13 cellular contexts compared by ENCODE assay signal in genomic region chr3:58487140-58487886, GRCh38. TPM values are rescaled to one million over a fixed set of nuclear protein-coding genes. Genes with fewer than 3 reads are reported as not detected.
DNase-seq lines count a peak whose midpoint lies in the region; ATAC-seq, FAIRE-seq and TF ChIP-seq lines count a peak whose summit lies in the region.
"Had no signal": no experiment of that assay in that cellular context is flagged by ENCODE, and none has a peak within 500 bp of the region (broad histone marks: within the 10 kb centered on the region; RNA-seq: fewer than 3 reads in every experiment).

No MANE protein-coding gene starts in this region.

- ATAC-seq in Right ventricle myocardium inferior (no peak), HG02588 (IDR thresholded peaks at IDR 0.05; ENCODE audit: unreplicated experiment) (no peak), HG03342 (IDR thresholded peaks at IDR 0.05; ENCODE audit: unreplicated experiment) (no peak)

- no peak for TF ChIP-seq CTCF in left ventricle myocardium inferior (IDR thresholded peaks at IDR 0.05; ENCODE audit: borderline replicate concordance)
- TF ChIP-seq CTCF in astrocyte of the spinal cord (IDR thresholded peaks at IDR 0.05; ENCODE audit: low read depth, low read length), result no peak
- TF ChIP-seq CTCF in kidney (IDR thresholded peaks at IDR 0.05; ENCODE audit: borderline replicate concordance, extremely low read depth, insufficient read depth), result no peak

- intact Hi-C loops in left ventricle myocardium inferior (cut with micrococcal nuclease), result no loop called here
- intact Hi-C loops in Right ventricle myocardium inferior (cut with DNase I), result no loop called here
- intact Hi-C loops in kidney (cut with DNase I), result no loop called here

- H3K27me3 ChIP-seq in left ventricle myocardium inferior (ENCODE audit: low read depth), result no peaks in the 10 kb centered on the region

- H3K9ac ChIP-seq in kidney (ENCODE audit: low read length in 2 of 2), result no peak overlapping the region
- H3K9ac ChIP-seq: BLaER1, KMS-11 had no signal

- DNase-seq in left ventricle myocardium inferior (peak; percentile 27), Right ventricle myocardium inferior (ENCODE audit: missing footprints) (no peak), astrocyte of the spinal cord (ENCODE audit: low read depth, low spot score) (peak; percentile 56), kidney (peak; percentile 68), NCI-H146 (lab: John Stamatoyannopoulos, UW) (no peak), G401 (ENCODE audit: low spot score) (no peak)
- DNase-seq: activated CD8-positive, alpha-beta memory T cell treated with anti-CD3 and anti-CD28 coated beads, Interleukin-2, amount 50 U/mL, for 4 hours had no signal

- FAIRE-seq in kidney (lab: Jason Lieb, UNC), result no peak
- FAIRE-seq: GM18507 had no signal

- H3K4me3 ChIP-seq in left ventricle myocardium inferior, result no peak overlapping the region
- no peak overlapping the region for H3K4me3 ChIP-seq in astrocyte of the spinal cord (ENCODE audit: low read depth, low read length)
- no peak overlapping the region for H3K4me3 ChIP-seq in kidney (ENCODE audit: low read length in 2 of 2)
- H3K4me3 ChIP-seq: BLaER1 had no signal

- in situ Hi-C loops in astrocyte of the spinal cord (cut with HindIII; ENCODE audit: low sequenced_read_pairs) (no loop called here), G401 (cut with HindIII; ENCODE audit: low sequenced_read_pairs) (no loop called here)

- no peaks in the 10 kb centered on the region for H3K9me3 ChIP-seq in left ventricle myocardium inferior (replicated peaks)
- H3K9me3 ChIP-seq in kidney (ENCODE audit: control insufficient read depth in 1 of 2, low read length in 2 of 2), result no peaks in the 10 kb centered on the region
- H3K9me3 ChIP-seq: BLaER1 had no signal

- H3K36me3 ChIP-seq in left ventricle myocardium inferior, result no peaks in the 10 kb centered on the region
- H3K36me3 ChIP-seq in kidney (ENCODE audit: control insufficient read depth in 1 of 2, insufficient read depth in 2 of 2, low read length in 2 of 2), result no peaks in the 10 kb centered on the region
- H3K36me3 ChIP-seq: BLaER1 had no signal

- H3K27ac ChIP-seq in left ventricle myocardium inferior (replicated peaks) (no peak overlapping the region), kidney (ENCODE audit: low read depth in 2 of 2, low read length in 2 of 2) (no peak overlapping the region)
- H3K27ac ChIP-seq: BLaER1, epithelial cell of prostate, KMS-11 had no signal

- H3K4me1 ChIP-seq in left ventricle myocardium inferior (peaks cover 51% of the 10 kb centered on the region), kidney (ENCODE audit: control insufficient read depth in 1 of 2, insufficient read depth in 1 of 2, low read depth in 1 of 2, low read length in 2 of 2) (peaks cover 0 to 5% of the 10 kb centered on the region in 2 donors)

RNA-seq across cellular contexts. Expression of gene KCTD6, which starts 4.6 kb away (rescaled TPM):
- total RNA-seq in left ventricle myocardium inferior (6.2 TPM), Right ventricle myocardium inferior (11.3 TPM), kidney (19.0 TPM)
- polyA plus RNA-seq in kidney (ENCODE audit: insufficient read depth, low read depth, low replicate concordance), result 24.5 TPM
- 15.1 and 17.5 TPM in 2 replicates for total RNA-seq in G401 (2014; rRNA removed; shearing (Covaris generic))

RNA-seq across cellular contexts. Expression of gene ACOX2, which starts 49.7 kb away (rescaled TPM):
- 37.2 TPM for total RNA-seq in left ventricle myocardium inferior
- 33.4 TPM for total RNA-seq in Right ventricle myocardium inferior
- 18.6 TPM for total RNA-seq in kidney
- polyA plus RNA-seq in kidney (ENCODE audit: insufficient read depth, low read depth, low replicate concordance), result 85.5 TPM
- 16.1 and 25.4 TPM in 2 replicates for total RNA-seq in G401 (2014; rRNA removed; shearing (Covaris generic))

RNA-seq across cellular contexts. Expression of gene PDHB, which starts 53.7 kb away (rescaled TPM):
- total RNA-seq in left ventricle myocardium inferior (195 TPM), Right ventricle myocardium inferior (206 TPM), kidney (71.7 TPM)
- polyA plus RNA-seq in kidney (ENCODE audit: insufficient read depth, low read depth, low replicate concordance), result 138 TPM
- 341 and 345 TPM in 2 replicates for total RNA-seq in G401 (2014; rRNA removed; shearing (Covaris generic))

Comparison
In these comparisons a context has a peak if more than half of its experiments do, and no peak if none do; other contexts are left out.
1. DNase-seq: peak in left ventricle myocardium inferior (single experiment), astrocyte of the spinal cord (single experiment) and kidney (single experiment); none in Right ventricle myocardium inferior (single experiment), NCI-H146 (single experiment) and G401 (single experiment).